30 cellular contexts compared by ENCODE assay signal in genomic region chr20:56653221-56653620, GRCh38. TPM values are rescaled to one million over a fixed set of nuclear protein-coding genes. Genes with fewer than 3 reads are reported as not detected.
"Had no signal": no experiment of that assay in that cellular context is flagged by ENCODE, and none has a peak within 500 bp of the region (broad histone marks: within the 10 kb centered on the region; RNA-seq: fewer than 3 reads in every experiment).

No MANE protein-coding gene starts in this region.

- DNase-seq: activated B cell treated with CpG ODN at 0.5 μM for 24 hours; activated CD4-positive, alpha-beta T cell treated with anti-CD3 and anti-CD28 coated beads for 36 hours; activated CD4-positive, alpha-beta T cell treated with anti-CD3 and anti-CD28 coated beads, Interleukin-2, amount 50 U/mL, for 4 hours; activated CD8-positive, alpha-beta memory T cell treated with anti-CD3 and anti-CD28 coated beads for 24 hours; activated CD8-positive, alpha-beta memory T cell treated with anti-CD3 and anti-CD28 coated beads, Interleukin-2, amount 50 U/mL, for 4 hours; activated T-cell treated with anti-CD3 and anti-CD28 coated beads, Interleukin-2, amount 50 U/mL, for 24 hours; aorta; brain microvascular endothelial cell; central memory CD4-positive, alpha-beta T cell; effector memory CD8-positive, alpha-beta T cell; esophagus squamous epithelium; heart right ventricle; islet precursor cell; left colon; mesenchymal stem cell; mucosa of descending colon; nephron progenitor cell; right cardiac atrium; stimulated activated CD4-positive, alpha-beta T cell treated with anti-CD3 and anti-CD28 coated beads, Interleukin-12 subunit alpha, Interleukin-12 subunit beta, amount 100 ng/mL, for 4 hours; stimulated activated CD4-positive, alpha-beta T cell treated with anti-CD3 and anti-CD28 coated beads, Interleukin-4, amount 100 ng/mL, for 4 hours; substantia nigra; tibial artery had no signal

- H3K36me3 Mint-ChIP-seq: activated naive CD4-positive, alpha-beta T cell treated with anti-CD3 and anti-CD28 coated beads, Interleukin-2, amount 50 U/mL, for 72 hours had no signal

- H3K36me3 ChIP-seq: brain microvascular endothelial cell, esophagus squamous epithelium, gastroesophageal sphincter, heart right ventricle, tibial artery had no signal

- H3K9me3 Mint-ChIP-seq: activated B cell treated with CpG ODN at 0.5 μM for 24 hours; activated naive CD4-positive, alpha-beta T cell treated with anti-CD3 and anti-CD28 coated beads, Interleukin-2, amount 50 U/mL, for 72 hours; activated T-cell treated with anti-CD3 and anti-CD28 coated beads, Interleukin-2, amount 50 U/mL, for 24 hours; activated T-helper 17 cell treated with anti-CD3 and anti-CD28 coated beads, Interleukin-2, amount 50 U/mL, for 72 hours; effector memory CD8-positive, alpha-beta T cell; nephron progenitor cell; stimulated activated naive CD8-positive, alpha-beta T cell treated with anti-CD3 and anti-CD28 coated beads, Interleukin-15, Interleukin-2, amounts not matched to agents 100 ng/mL and 50 ng/mL, for 24 hours had no signal

- H3K4me3 Mint-ChIP-seq: activated B cell treated with CpG ODN at 0.5 μM for 24 hours; activated CD4-positive, alpha-beta T cell treated with anti-CD3 and anti-CD28 coated beads for 36 hours; activated T-cell treated with anti-CD3 and anti-CD28 coated beads, Interleukin-2, amount 50 U/mL, for 24 hours; activated T-helper 17 cell treated with anti-CD3 and anti-CD28 coated beads, Interleukin-2, amount 50 U/mL, for 72 hours; effector memory CD8-positive, alpha-beta T cell; nephron progenitor cell; stimulated activated naive CD8-positive, alpha-beta T cell treated with anti-CD3 and anti-CD28 coated beads, Interleukin-15, Interleukin-2, amounts not matched to agents 100 ng/mL and 50 ng/mL, for 24 hours had no signal

- H3K4me3 ChIP-seq: esophagus squamous epithelium, gastroesophageal sphincter, heart right ventricle, mucosa of descending colon, tibial artery had no signal

- H3K27ac Mint-ChIP-seq: activated B cell treated with CpG ODN at 0.5 μM for 24 hours; activated CD4-positive, alpha-beta T cell treated with anti-CD3 and anti-CD28 coated beads for 36 hours; activated naive CD4-positive, alpha-beta T cell treated with anti-CD3 and anti-CD28 coated beads, Interleukin-2, amount 50 U/mL, for 72 hours; activated T-cell treated with anti-CD3 and anti-CD28 coated beads, Interleukin-2, amount 50 U/mL, for 24 hours; activated T-helper 17 cell treated with anti-CD3 and anti-CD28 coated beads, Interleukin-2, amount 50 U/mL, for 72 hours; effector memory CD8-positive, alpha-beta T cell; nephron progenitor cell; stimulated activated naive CD8-positive, alpha-beta T cell treated with anti-CD3 and anti-CD28 coated beads, Interleukin-15, Interleukin-2, amounts not matched to agents 100 ng/mL and 50 ng/mL, for 24 hours had no signal

- H3K4me1 ChIP-seq: gastroesophageal sphincter, heart right ventricle, parathyroid adenoma, tibial artery had no signal

- H3K27me3 Mint-ChIP-seq: activated B cell treated with CpG ODN at 0.5 μM for 24 hours; activated CD4-positive, alpha-beta T cell treated with anti-CD3 and anti-CD28 coated beads for 36 hours; activated T-cell treated with anti-CD3 and anti-CD28 coated beads, Interleukin-2, amount 50 U/mL, for 24 hours; activated T-helper 17 cell treated with anti-CD3 and anti-CD28 coated beads, Interleukin-2, amount 50 U/mL, for 72 hours; stimulated activated naive CD8-positive, alpha-beta T cell treated with anti-CD3 and anti-CD28 coated beads, Interleukin-15, Interleukin-2, amounts not matched to agents 100 ng/mL and 50 ng/mL, for 24 hours had no signal

- H3K27ac ChIP-seq: brain microvascular endothelial cell, esophagus squamous epithelium, gastroesophageal sphincter, heart right ventricle, parathyroid adenoma, tibial artery had no signal

- H3K4me1 Mint-ChIP-seq: activated B cell treated with CpG ODN at 0.5 μM for 24 hours; activated CD4-positive, alpha-beta T cell treated with anti-CD3 and anti-CD28 coated beads for 36 hours; activated T-helper 17 cell treated with anti-CD3 and anti-CD28 coated beads, Interleukin-2, amount 50 U/mL, for 72 hours; nephron progenitor cell had no signal

- H3K9me3 ChIP-seq: esophagus squamous epithelium, gastroesophageal sphincter, heart right ventricle, mucosa of descending colon, tibial artery had no signal

- H3K27me3 ChIP-seq: brain microvascular endothelial cell had no signal

RNA-seq across cellular contexts. Expression of gene TFAP2C, which starts 24.1 kb away (rescaled TPM):
- total RNA-seq: activated B cell treated with CpG ODN at 0.5 μM for 24 hours; activated CD4-positive, alpha-beta T cell treated with anti-CD3 and anti-CD28 coated beads for 36 hours; activated naive CD4-positive, alpha-beta T cell treated with anti-CD3 and anti-CD28 coated beads, Interleukin-2, amount 50 U/mL, for 72 hours; activated T-helper 17 cell treated with anti-CD3 and anti-CD28 coated beads, Interleukin-2, amount 50 U/mL, for 72 hours; dermis microvascular lymphatic vessel endothelial cell; endothelial cell of umbilical vein; pulmonary artery endothelial cell had no signal
